ENCODE assay signal across 15 cellular contexts in genomic region chr4:134202557-134202956, GRCh38. TPM values are rescaled to one million over a fixed set of nuclear protein-coding genes. Genes with fewer than 3 reads are reported as not detected.
A peak's percentile ranks its signal among the peaks of the same experiment; 100 is the strongest.
DNase-seq lines count a peak whose midpoint lies in the region; ATAC-seq and TF ChIP-seq lines count a peak whose summit lies in the region.
"Had no signal": no experiment of that assay in that cellular context is flagged by ENCODE, and none has a peak within 500 bp of the region (broad histone marks: within the 10 kb centered on the region; RNA-seq: fewer than 3 reads in every experiment).

No MANE protein-coding gene starts in this region.

- peaks cover 14% of the 10 kb centered on the region for H3K36me3 Mint-ChIP-seq in mesothelial cell of epicardium

- H3K9me3 ChIP-seq in adipocyte (ENCODE audit: control insufficient read depth, low read length): no peaks in the 10 kb centered on the region

- peaks cover 27% of the 10 kb centered on the region for H3K4me1 Mint-ChIP-seq in mesothelial cell of epicardium

- H3K4me1 ChIP-seq in adipocyte (ENCODE audit: control insufficient read depth, insufficient read depth, low read length): peaks cover 5% of the 10 kb centered on the region
- H3K4me1 ChIP-seq: BLaER1 treated with 17β-estradiol and CSF1 and Interleukin-3, amounts not matched to agents 10 nM and 100 nM had no signal

- H3K27me3 Mint-ChIP-seq in mesothelial cell of epicardium (ENCODE audit: low read depth): no peaks in the 10 kb centered on the region
- H3K27me3 Mint-ChIP-seq: effector memory CD8-positive, alpha-beta T cell had no signal

- no peaks in the 10 kb centered on the region for H3K36me3 ChIP-seq in adipocyte (ENCODE audit: control insufficient read depth, insufficient read depth, low read length, severe bottlenecking)
- H3K36me3 ChIP-seq: BLaER1 treated with 17β-estradiol and CSF1 and Interleukin-3, amounts not matched to agents 10 nM and 100 nM had no signal

- TF ChIP-seq CTCF in mesothelial cell of epicardium (IDR thresholded peaks at IDR 0.05; ENCODE audit: unreplicated experiment): no peak

- H3K4me3 Mint-ChIP-seq in mesothelial cell of epicardium: no peak overlapping the region
- H3K4me3 Mint-ChIP-seq: effector memory CD8-positive, alpha-beta T cell had no signal

- peak; percentile 45 for DNase-seq in DMS79 treated with DMSO at 0.1 percent for 48 hours (lab: John Stamatoyannopoulos, UW)
- DNase-seq in M059J (ENCODE audit: low read depth): peak; percentile 79
- DNase-seq in adipocyte (ENCODE audit: low read depth): peak; percentile 33
- DNase-seq in mesothelial cell of epicardium (ENCODE audit: low spot score in 2 of 2, unreplicated experiment in 2 of 2): no peak
- DNase-seq in hippocampal formation (lab: John Stamatoyannopoulos, UW): no peak
- DNase-seq in mucosa of gallbladder (ENCODE audit: low spot score): no peak
- DNase-seq: activated naive CD4-positive, alpha-beta T cell treated with anti-CD3 and anti-CD28 coated beads, Interleukin-2, amount 50 U/mL, for 16 hours; effector memory CD8-positive, alpha-beta T cell; kidney; MM.1S had no signal

- no peak overlapping the region for H3K4me3 ChIP-seq in adipocyte (ENCODE audit: low read length)
- H3K4me3 ChIP-seq: BLaER1 treated with 17β-estradiol and CSF1 and Interleukin-3, amounts not matched to agents 10 nM and 100 nM; GM12878 had no signal

- H3K9ac ChIP-seq in adipocyte (ENCODE audit: low read length): no peak overlapping the region
- H3K9ac ChIP-seq: BLaER1 treated with 17β-estradiol and CSF1 and Interleukin-3, amounts not matched to agents 10 nM and 100 nM had no signal

- ATAC-seq in HG03196 (IDR thresholded peaks at IDR 0.05; ENCODE audit: unreplicated experiment): no peak
- no peak for ATAC-seq in HG03378 (IDR thresholded peaks at IDR 0.05; ENCODE audit: unreplicated experiment)
- ATAC-seq: effector memory CD8-positive, alpha-beta T cell; GM12878; SK-N-SH treated with all-trans-retinoic acid at 6 μM for 48 hours had no signal

- no peaks in the 10 kb centered on the region for H3K27me3 ChIP-seq in adipocyte (replicated peaks; ENCODE audit: control insufficient read depth, insufficient read depth, low read length)
- H3K27me3 ChIP-seq: BLaER1 treated with 17β-estradiol and CSF1 and Interleukin-3, amounts not matched to agents 10 nM and 100 nM had no signal

- peaks cover 12% of the 10 kb centered on the region for H3K9me3 Mint-ChIP-seq in mesothelial cell of epicardium

- peak overlapping the region; percentile 3 for H3K27ac Mint-ChIP-seq in mesothelial cell of epicardium
- H3K27ac Mint-ChIP-seq: effector memory CD8-positive, alpha-beta T cell had no signal

RNA-seq across cellular contexts. Expression of gene PABPC4L, which starts 1.0 kb away (rescaled TPM):
- total RNA-seq in M059J (2014; rRNA removed; shearing (Covaris generic)): 1.8 and 1.9 TPM in 2 replicates
- total RNA-seq in mesothelial cell of epicardium (14.5 to 15.0 TPM (median 14.8 TPM) in 3 replicates), mucosa of gallbladder (1.1 TPM)
- total RNA-seq: GM12878 had no signal

Comparison
In these comparisons a context has a peak if more than half of its experiments do, and no peak if none do; other contexts are left out.
1. DNase-seq: peak in DMS79 treated with DMSO at 0.1 percent for 48 hours (single experiment), M059J (single experiment) and adipocyte (single experiment); none in mesothelial cell of epicardium (0 of 2), hippocampal formation (0 of 2) and mucosa of gallbladder (single experiment).